Comparison of ENCODE assay signal across 23 cellular contexts in genomic region chr10:131881104-131881880, GRCh38.
"Had no signal": no experiment of that assay in that cellular context is flagged by ENCODE, and none has a peak within 500 bp of the region (broad histone marks: within the 10 kb centered on the region; RNA-seq: fewer than 3 reads in every experiment).

No MANE protein-coding gene starts in this region.

- H3K4me3 ChIP-seq: gastroesophageal sphincter, heart left ventricle, prostate gland, right atrium auricular region, thoracic aorta, upper lobe of left lung had no signal

- ATAC-seq: activated CD8-positive, alpha-beta T cell treated with anti-CD3 and anti-CD28 coated beads for 36 hours; activated naive CD8-positive, alpha-beta T cell treated with anti-CD3 and anti-CD28 coated beads, Interleukin-2, amount 50 U/mL, for 24 hours; gastroesophageal sphincter; heart left ventricle; left cardiac atrium; natural killer cell had no signal

- FAIRE-seq: islet of Langerhans, small intestine had no signal

- DNase-seq: activated CD4-positive, alpha-beta T cell treated with anti-CD3 and anti-CD28 coated beads for 48 hours; activated CD8-positive, alpha-beta memory T cell treated with anti-CD3 and anti-CD28 coated beads, Interleukin-2, amount 10 ng/mL, durations not matched to agents 7 days and 5 days; activated CD8-positive, alpha-beta T cell treated with anti-CD3 and anti-CD28 coated beads for 36 hours; activated naive CD4-positive, alpha-beta T cell treated with anti-CD3 and anti-CD28 coated beads, Interleukin-2, amount 50 U/mL, for 16 hours; activated naive CD8-positive, alpha-beta T cell treated with anti-CD3 and anti-CD28 coated beads, Interleukin-2, amount 50 U/mL, for 24 hours; activated T-cell treated with anti-CD3 and anti-CD28 coated beads for 4 hours; cerebellar nuclear complex; cortex of kidney; heart left ventricle; left cardiac atrium; midbrain; natural killer cell; small intestine; stimulated activated CD4-positive, alpha-beta T cell treated with anti-CD3 and anti-CD28 coated beads, Interleukin-4, amount 100 ng/mL, for 1 hour; stimulated activated naive CD4-positive, alpha-beta T cell treated with Interleukin-2 at 50 U/mL for 16 hours; T-helper 9 cell; upper lobe of left lung had no signal

- H3K36me3 ChIP-seq: gastroesophageal sphincter, heart left ventricle, prostate gland, right atrium auricular region, thoracic aorta, upper lobe of left lung had no signal

- H3K9me3 ChIP-seq: gastroesophageal sphincter, heart left ventricle, prostate gland, right atrium auricular region, thoracic aorta, upper lobe of left lung had no signal

- H3K27ac ChIP-seq: epithelial cell of prostate, gastroesophageal sphincter, heart left ventricle, prostate gland, right atrium auricular region, thoracic aorta, upper lobe of left lung had no signal

- H3K27me3 ChIP-seq: right atrium auricular region, upper lobe of left lung had no signal
